Comparison of ENCODE assay signal across 9 cellular contexts in the genomic region with DNA sequence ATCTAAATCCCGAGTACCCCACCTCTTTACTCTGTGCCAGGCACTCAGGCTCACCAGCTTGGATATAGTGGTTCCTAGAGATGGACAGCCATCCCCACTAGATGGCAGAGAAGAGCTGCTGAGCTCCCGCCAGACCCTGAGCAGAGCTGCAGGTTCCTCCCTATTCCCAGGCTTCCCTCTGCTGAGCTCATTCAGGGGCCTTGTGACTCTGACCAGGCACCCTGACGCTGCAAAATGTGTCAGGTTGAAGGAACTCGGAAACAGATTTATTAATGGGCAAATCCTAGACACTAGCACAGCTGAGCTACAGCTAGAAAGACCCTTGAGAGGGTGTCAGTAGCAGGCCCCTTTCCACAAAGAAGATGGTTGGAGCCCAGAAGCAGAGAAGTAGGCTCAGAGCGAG. TPM values are rescaled to one million over a fixed set of nuclear protein-coding genes. Genes with fewer than 3 reads are reported as not detected.
DNase-seq lines count a peak whose midpoint lies in the region; ATAC-seq and TF ChIP-seq lines count a peak whose summit lies in the region.
"Had no signal": no experiment of that assay in that cellular context is flagged by ENCODE, and none has a peak within 500 bp of the region (broad histone marks: within the 10 kb centered on the region; RNA-seq: fewer than 3 reads in every experiment).

No MANE protein-coding gene starts in this region.

- no peaks in the 10 kb centered on the region for H3K36me3 ChIP-seq in KMS-11 (ENCODE audit: insufficient read depth)
- H3K36me3 ChIP-seq in Peyer's patch = peaks cover 0 to 7% (median 0%) of the 10 kb centered on the region in 3 donors
- no peaks in the 10 kb centered on the region for H3K36me3 ChIP-seq in neural cell (ENCODE audit: insufficient read depth, low read length)

- peak overlapping the region; percentile 36; the same call in 1 of the 2 replicates for H2AFZ ChIP-seq in KMS-11 (ENCODE audit: low read depth)
- no peak overlapping the region for H2AFZ ChIP-seq in neural cell (ENCODE audit: low read depth, low read length)

- H3K9me3 Mint-ChIP-seq in activated T-helper 17 cell treated with anti-CD3 and anti-CD28 coated beads, Interleukin-2, amount 50 U/mL, for 72 hours = no peaks in the 10 kb centered on the region

- H3K9me2 ChIP-seq in neural cell (ENCODE audit: insufficient read depth, low read length) = no peaks in the 10 kb centered on the region

- H3K27ac ChIP-seq in KMS-11 (peak overlapping the region; percentile 1; the same call in 1 of the 2 replicates), Peyer's patch (peak overlapping the region; percentile 21 to 54 (median 42)), neural cell (ENCODE audit: low read length) (no peak overlapping the region), substantia nigra (ENCODE audit: low read depth, low read length, poor library complexity, severe bottlenecking) (peak overlapping the region; percentile 87)

- no peaks in the 10 kb centered on the region for H3F3A ChIP-seq in neural cell (ENCODE audit: insufficient read depth, low read length, poor library complexity, severe bottlenecking)

- peaks cover 26% of the 10 kb centered on the region for H3K4me1 ChIP-seq in KMS-11 (ENCODE audit: low read depth, poor library complexity, severe bottlenecking)
- H3K4me1 ChIP-seq in Peyer's patch = no peaks in the 10 kb centered on the region

- TF ChIP-seq EP300 in neural cell (conservative IDR thresholded peaks at IDR 0.05; ENCODE audit: poor library complexity, severe bottlenecking) = no peak

- H3K4me2 ChIP-seq in KMS-11 (peak overlapping the region; percentile 11; the same call in 1 of the 2 replicates), neural cell (ENCODE audit: low read length) (no peak overlapping the region)

- H3K4me3 ChIP-seq in KMS-11 (IDR thresholded peaks at IDR 0.05; ENCODE audit: insufficient read depth, low read depth, low read length) (no peak overlapping the region), Peyer's patch (no peak overlapping the region), foreskin fibroblast (ENCODE audit: low read depth in 1 of 2, low read length in 2 of 2) (no peak overlapping the region), neural cell (ENCODE audit: low read length) (no peak overlapping the region)

- DNase-seq in COR-L47 (lab: John Stamatoyannopoulos, UW) (peak; percentile 79), Peyer's patch (peak; percentile 58 to 88 (median 68)), foreskin fibroblast (peak; percentile 93 to 97), substantia nigra (lab: John Stamatoyannopoulos, UW) (peak in 48 of 49 donors; percentile 25 to 93 (median 81))

- no peaks in the 10 kb centered on the region for H3K4me1 Mint-ChIP-seq in activated T-helper 17 cell treated with anti-CD3 and anti-CD28 coated beads, Interleukin-2, amount 50 U/mL, for 72 hours

- H3K79me2 ChIP-seq in KMS-11 (ENCODE audit: insufficient read depth, low read depth) (no peaks in the 10 kb centered on the region), neural cell (replicated peaks; ENCODE audit: insufficient read depth, low read length) (no peaks in the 10 kb centered on the region)

- H3K36me3 Mint-ChIP-seq in activated T-helper 17 cell treated with anti-CD3 and anti-CD28 coated beads, Interleukin-2, amount 50 U/mL, for 72 hours (ENCODE audit: low read depth) = peaks cover 16% of the 10 kb centered on the region

- no peak overlapping the region for H3K9ac ChIP-seq in KMS-11
- no peak overlapping the region for H3K9ac ChIP-seq in neural cell (ENCODE audit: low read length)

- H4K20me1 ChIP-seq in KMS-11 (ENCODE audit: insufficient read depth) (no peaks in the 10 kb centered on the region), neural cell (ENCODE audit: insufficient read depth) (no peaks in the 10 kb centered on the region)

- no peaks in the 10 kb centered on the region for H3K27me3 Mint-ChIP-seq in activated T-helper 17 cell treated with anti-CD3 and anti-CD28 coated beads, Interleukin-2, amount 50 U/mL, for 72 hours
- H3K27me3 Mint-ChIP-seq: activated naive CD8-positive, alpha-beta T cell had no signal

- peak; percentile 58 for ATAC-seq in GM21367 (IDR thresholded peaks at IDR 0.05; ENCODE audit: unreplicated experiment)
- ATAC-seq in activated T-helper 17 cell treated with anti-CD3 and anti-CD28 coated beads, Interleukin-2, amount 50 U/mL, for 72 hours (replicated peaks) = peak; percentile 93

- peak in 1 of 2 donors; percentile 8 for TF ChIP-seq POLR2A in Peyer's patch (IDR thresholded peaks at IDR 0.05)

- H3K27ac Mint-ChIP-seq in activated T-helper 17 cell treated with anti-CD3 and anti-CD28 coated beads, Interleukin-2, amount 50 U/mL, for 72 hours = no peak overlapping the region
- H3K27ac Mint-ChIP-seq: activated naive CD8-positive, alpha-beta T cell had no signal

- TF ChIP-seq CTCF in KMS-11 (conservative IDR thresholded peaks at IDR 0.05; ENCODE audit: low read depth, low read length) = peak; percentile 90
- peak; percentile 56 to 84 (median 82) for TF ChIP-seq CTCF in Peyer's patch (IDR thresholded peaks at IDR 0.05)
- TF ChIP-seq CTCF in foreskin fibroblast (IDR thresholded peaks at IDR 0.05; ENCODE audit: low read depth, low read length) = peak; percentile 94
- TF ChIP-seq CTCF in neural cell (IDR thresholded peaks at IDR 0.05; ENCODE audit: poor library complexity, severe bottlenecking) = peak; percentile 94

- peak; percentile 95 for TF ChIP-seq RAD21 in neural cell (conservative IDR thresholded peaks at IDR 0.05)

- H3K9me3 ChIP-seq in Peyer's patch (no peaks in the 10 kb centered on the region), neural cell (ENCODE audit: low read length) (no peaks in the 10 kb centered on the region)

- H3K27me3 ChIP-seq in KMS-11 (ENCODE audit: insufficient read depth, low read depth) (no peaks in the 10 kb centered on the region), Peyer's patch (no peaks in the 10 kb centered on the region), neural cell (ENCODE audit: insufficient read depth, low read depth, low read length) (no peaks in the 10 kb centered on the region)

- H3K4me3 Mint-ChIP-seq in activated T-helper 17 cell treated with anti-CD3 and anti-CD28 coated beads, Interleukin-2, amount 50 U/mL, for 72 hours = no peak overlapping the region
- H3K4me3 Mint-ChIP-seq: activated naive CD8-positive, alpha-beta T cell had no signal

TF ChIP-seq in neural cell, 6 proteins besides CTCF, POLR2A, EP300 and RAD21:
- TF ChIP-seq TAF1 (IDR thresholded peaks at IDR 0.05; ENCODE audit: low read depth) = no peak
- TF ChIP-seq POLR2AphosphoS5 (IDR thresholded peaks at IDR 0.05) = no peak
- peak; percentile 96 for TF ChIP-seq SMC3 (conservative IDR thresholded peaks at IDR 0.05; ENCODE audit: poor library complexity)
- TF ChIP-seq MXI1 (conservative IDR thresholded peaks at IDR 0.05; ENCODE audit: poor library complexity, severe bottlenecking) = no peak
- no peak for TF ChIP-seq EZH2 (IDR thresholded peaks at IDR 0.05; ENCODE audit: borderline replicate concordance, insufficient read depth, low read length, poor library complexity, severe bottlenecking)

RNA-seq across cellular contexts. Expression of gene RHO, which starts 38.2 kb away (rescaled TPM):
- not detected for total RNA-seq in Peyer's patch
- total RNA-seq in activated T-helper 17 cell treated with anti-CD3 and anti-CD28 coated beads, Interleukin-2, amount 50 U/mL, for 72 hours = not detected
- polyA plus RNA-seq in neural cell = not detected in 2 replicates
- not detected in 2 replicates for polyA minus RNA-seq in neural cell

RNA-seq across cellular contexts. Expression of gene IFT122, which starts 50.2 kb away (rescaled TPM):
- 10 to 100 TPM; 10.9 to 85.0 (median 26.4) TPM for total RNA-seq in Peyer's patch
- total RNA-seq in activated T-helper 17 cell treated with anti-CD3 and anti-CD28 coated beads, Interleukin-2, amount 50 U/mL, for 72 hours = 10 to 100 TPM; 19.3 to 33.4 TPM
- polyA plus RNA-seq in neural cell = 21.6 and 28.3 TPM in 2 replicates
- polyA minus RNA-seq in neural cell = 33.4 and 38.5 TPM in 2 replicates

RNA-seq across cellular contexts. Expression of gene MBD4, which starts 50.5 kb away (rescaled TPM):
- total RNA-seq in Peyer's patch = 100 to 1,000 TPM in 1 of 4 donors, 10 to 100 TPM in 3; 19.8 to 106 (median 38.3) TPM
- total RNA-seq in activated T-helper 17 cell treated with anti-CD3 and anti-CD28 coated beads, Interleukin-2, amount 50 U/mL, for 72 hours = 10 to 100 TPM; 38.4 to 44.4 TPM
- 48.9 and 50.0 TPM in 2 replicates for polyA plus RNA-seq in neural cell
- 24.3 and 31.4 TPM in 2 replicates for polyA minus RNA-seq in neural cell

RNA-seq across cellular contexts. Expression of gene H1-8, which starts 52.7 kb away (rescaled TPM):
- total RNA-seq in Peyer's patch = not detected
- total RNA-seq in activated T-helper 17 cell treated with anti-CD3 and anti-CD28 coated beads, Interleukin-2, amount 50 U/mL, for 72 hours = not detected
- polyA plus RNA-seq in neural cell = not detected in 2 replicates
- not detected in 2 replicates for polyA minus RNA-seq in neural cell
